13 cellular contexts compared by ENCODE assay signal in the genomic region with DNA sequence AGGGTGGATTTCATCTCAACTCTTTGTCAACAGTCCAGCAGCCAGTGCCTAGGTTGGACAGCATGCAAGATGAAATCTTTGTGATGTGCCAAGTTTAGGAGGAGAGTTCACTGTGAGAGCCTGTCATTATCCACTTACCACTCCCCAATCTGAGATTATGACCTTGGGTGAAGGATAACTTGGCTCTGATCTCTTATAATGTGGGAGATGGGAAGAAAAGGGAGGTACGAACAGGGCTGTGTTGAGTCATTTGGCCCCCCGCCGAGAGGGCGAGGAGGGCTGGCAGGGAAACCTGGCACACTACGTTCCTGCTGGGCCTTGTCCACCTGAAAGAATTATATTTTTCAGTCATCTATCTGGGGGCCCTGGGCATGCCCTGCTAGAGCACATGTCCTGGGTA. TPM values are rescaled to one million over a fixed set of nuclear protein-coding genes. Genes with fewer than 3 reads are reported as not detected.
DNase-seq lines count a peak whose midpoint lies in the region; ATAC-seq and TF ChIP-seq lines count a peak whose summit lies in the region.
"Had no signal": no experiment of that assay in that cellular context is flagged by ENCODE, and none has a peak within 500 bp of the region (broad histone marks: within the 10 kb centered on the region; RNA-seq: fewer than 3 reads in every experiment).

No MANE protein-coding gene starts in this region.

- intact Hi-C loops in HCT116 (cut with micrococcal nuclease) (no loop called here), Right ventricle myocardium superior (cut with DNase I) (no loop called here), posterior vena cava (cut with DNase I) (no loop called here)

- no peaks in the 10 kb centered on the region for H3K9me3 ChIP-seq in HCT116 (ENCODE audit: control insufficient read depth in 1 of 2, insufficient read depth in 1 of 2, low read depth in 1 of 2, low read length in 2 of 2)
- H3K9me3 ChIP-seq: BLaER1 had no signal

- H3K27me3 ChIP-seq in HCT116 (ENCODE audit: insufficient read depth, low read length): no peaks in the 10 kb centered on the region
- H3K27me3 ChIP-seq: BLaER1 had no signal

- ATAC-seq in HCT116 (peak; percentile 49), SK-N-SH treated with all-trans-retinoic acid at 6 μM for 48 hours (no peak), Right ventricle myocardium superior (ENCODE audit: poor library complexity) (peak; percentile 81), GM21390 (IDR thresholded peaks at IDR 0.05; ENCODE audit: unreplicated experiment) (no peak)

- TF ChIP-seq POLR2A in HCT116 (IDR thresholded peaks at IDR 0.05; ENCODE audit: borderline replicate concordance, extremely low read depth, insufficient read depth, insufficient read length): no peak

- DNase-seq in HCT116 (ENCODE audit: low read depth, low spot score) (no peak), Right ventricle myocardium superior (peak; percentile 81), posterior vena cava (ENCODE audit: low spot score) (peak; percentile 82), DMS53 (lab: John Stamatoyannopoulos, UW) (no peak), activated gamma-delta T cell treated with Interleukin-2 at 50 U/mL for 16 hours (no peak)
- DNase-seq in activated CD4-positive, alpha-beta T cell treated with anti-CD3 and anti-CD28 coated beads, Interleukin-2, amount 50 U/mL, for 4 hours: no peak
- DNase-seq: activated CD4-positive, alpha-beta T cell treated with anti-CD3 and anti-CD28 coated beads for 1 hour; activated gamma-delta T cell; cortex of kidney; GDM1 had no signal

- RAD21 ChIA-PET in HCT116 (lab: Charles Lee; ENCODE audit: low non-redundant PET in 1 of 2, low total read pairs in 2 of 2, uncharacterized antibody in 2 of 2, unreplicated experiment in 2 of 2): no interaction called here

- H3K4me1 ChIP-seq in HCT116 (ENCODE audit: control insufficient read depth in 1 of 2, insufficient read depth in 2 of 2, low read length in 2 of 2): peaks cover 0 to 14% of the 10 kb centered on the region in 2 experiments; a peak in 2 of 4 replicates
- H3K4me1 ChIP-seq: BLaER1 had no signal

- no peak overlapping the region for H2AFZ ChIP-seq in HCT116 (ENCODE audit: low read depth, low read length, poor library complexity, severe bottlenecking)

- H3K9me2 ChIP-seq in HCT116 (ENCODE audit: insufficient read depth): no peaks in the 10 kb centered on the region

- H4K20me1 ChIP-seq in HCT116 (ENCODE audit: insufficient read depth): no peaks in the 10 kb centered on the region
- H4K20me1 ChIP-seq: BLaER1 had no signal

- TF ChIP-seq CTCF in HCT116 (IDR thresholded peaks at IDR 0.05 in 2 of 3, conservative IDR thresholded peaks at IDR 0.05 in 1 of 3; ENCODE audit: borderline replicate concordance in 1 of 3, insufficient read depth in 1 of 3, low read depth in 2 of 3, low read length in 2 of 3): no peak

- no peaks in the 10 kb centered on the region for H3K36me3 ChIP-seq in HCT116 (ENCODE audit: control insufficient read depth in 1 of 2, insufficient read depth in 2 of 2, low read length in 2 of 2)
- H3K36me3 ChIP-seq: BLaER1 had no signal

- no TSS peak for BruUV-seq in HCT116 (replicated peaks; lab: Mats Ljungman, UMichigan)

- H3K4me3 ChIP-seq in HCT116 (replicated peaks in 1 of 2; ENCODE audit: low read depth in 1 of 2, low read length in 2 of 2): no peak overlapping the region
- H3K4me3 ChIP-seq: BLaER1 had no signal

- CTCF ChIA-PET in HCT116 (lab: Charles Lee): no interaction called here

- peak overlapping the region; percentile 34; the same call in 1 of the 2 replicates for H3K4me2 ChIP-seq in HCT116 (ENCODE audit: low read length)
- H3K4me2 ChIP-seq: BLaER1 had no signal

- TF ChIP-seq RAD21 in HCT116 (IDR thresholded peaks at IDR 0.05; ENCODE audit: low read depth): no peak

- POLR2A ChIA-PET in HCT116 (lab: Charles Lee): no interaction called here

- no peak overlapping the region for H3K27ac ChIP-seq in HCT116 (ENCODE audit: low read depth, low read length)
- H3K27ac ChIP-seq: BLaER1 had no signal

- no peak overlapping the region for H3K9ac ChIP-seq in HCT116 (ENCODE audit: low read length)
- H3K9ac ChIP-seq: BLaER1 had no signal

- H3K79me2 ChIP-seq in HCT116 (ENCODE audit: insufficient read depth, low read length): no peaks in the 10 kb centered on the region

TF ChIP-seq in HCT116, 20 proteins besides CTCF, POLR2A, EP300 and RAD21:
- TF ChIP-seq, protein P1, sequence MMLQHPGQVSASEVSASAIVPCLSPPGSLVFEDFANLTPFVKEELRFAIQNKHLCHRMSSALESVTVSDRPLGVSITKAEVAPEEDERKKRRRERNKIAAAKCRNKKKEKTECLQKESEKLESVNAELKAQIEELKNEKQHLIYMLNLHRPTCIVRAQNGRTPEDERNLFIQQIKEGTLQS (IDR thresholded peaks at IDR 0.05): no peak
- no peak for TF ChIP-seq REST (IDR thresholded peaks at IDR 0.05; ENCODE audit: low read depth)
- no peak for TF ChIP-seq EGR1 (IDR thresholded peaks at IDR 0.05; ENCODE audit: low read depth)
- TF ChIP-seq SRF (IDR thresholded peaks at IDR 0.05; ENCODE audit: low read depth): no peak
- no peak for TF ChIP-seq SP1 (IDR thresholded peaks at IDR 0.05; ENCODE audit: low read depth)
- TF ChIP-seq YY1 (IDR thresholded peaks at IDR 0.05; ENCODE audit: extremely low read depth, insufficient replicate concordance, low read depth, low read length): no peak

TF ChIP-seq in SK-N-SH treated with all-trans-retinoic acid at 6 μM for 48 hours, 23 proteins besides CTCF, POLR2A, EP300 and RAD21:
- TF ChIP-seq CSDC2 (CRISPR knock-in tag; IDR thresholded peaks at IDR 0.05) (no peak), ZC3H10 (CRISPR knock-in tag; IDR thresholded peaks at IDR 0.05) (no peak), ZNF8 (CRISPR knock-in tag; IDR thresholded peaks at IDR 0.05) (no peak), TCF4 (CRISPR knock-in tag; IDR thresholded peaks at IDR 0.05; ENCODE audit: borderline replicate concordance) (no peak), ARNTL (CRISPR knock-in tag; IDR thresholded peaks at IDR 0.05; ENCODE audit: borderline replicate concordance, low read depth) (no peak), ISL1 (CRISPR knock-in tag; IDR thresholded peaks at IDR 0.05) (0 out of 2 replicates have a peak, but pooled peaks have one; percentile 47)

RNA-seq across cellular contexts. Expression of gene LAMA4, which starts 35.8 kb away (rescaled TPM):
- total RNA-seq in HCT116 (2021; ENCODE audit: unreplicated experiment) (2.2 TPM), Right ventricle myocardium superior (71.1 TPM), posterior vena cava (100 to 1,000 TPM; 189 to 248 TPM)
- 0.61 and 1.5 TPM in 2 replicates for polyA plus RNA-seq in HCT116 (2012)

Comparison
In these comparisons a context has a peak if more than half of its experiments do, and no peak if none do; other contexts are left out.
1. ATAC-seq: peak in HCT116 (single experiment) and Right ventricle myocardium superior (single experiment); none in SK-N-SH treated with all-trans-retinoic acid at 6 μM for 48 hours (single experiment) and GM21390 (single experiment).
2. DNase-seq: peak in Right ventricle myocardium superior (single experiment) and posterior vena cava (single experiment); none in HCT116 (single experiment), DMS53 (single experiment), activated gamma-delta T cell treated with Interleukin-2 at 50 U/mL for 16 hours (single experiment) and activated CD4-positive, alpha-beta T cell treated with anti-CD3 and anti-CD28 coated beads, Interleukin-2, amount 50 U/mL, for 4 hours (0 of 2).
3. RNA of gene LAMA4, which starts 35.8 kb away (total RNA-seq): 189 to 248 TPM in posterior vena cava and 71.1 TPM in Right ventricle myocardium superior (single experiment); 2.2 TPM in HCT116 (single experiment); every median in the first group is over 10 times any median in the second.